ENCODE assay signal across 30 cellular contexts in the genomic region with DNA sequence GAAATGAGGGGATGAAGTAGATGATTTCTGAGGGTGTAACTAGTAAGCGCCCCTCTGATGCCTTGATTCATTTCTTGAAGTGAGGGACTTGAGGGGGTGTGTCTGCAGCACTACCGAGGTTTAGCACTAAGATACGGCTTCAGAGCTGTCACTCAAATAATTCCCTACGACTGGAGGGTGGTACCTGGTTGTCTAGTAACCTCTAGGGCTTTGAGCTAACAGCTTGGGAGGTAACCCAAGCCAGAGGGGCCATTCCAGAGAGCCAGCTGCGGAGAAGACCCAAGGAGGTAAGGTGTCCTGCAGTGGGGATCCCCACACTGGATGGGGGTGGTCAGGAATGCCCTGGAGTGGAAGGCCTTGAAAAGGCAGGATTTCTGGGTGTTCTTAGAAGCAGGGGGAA. TPM values are rescaled to one million over a fixed set of nuclear protein-coding genes. Genes with fewer than 3 reads are reported as not detected.
DNase-seq lines count a peak whose midpoint lies in the region; ATAC-seq, FAIRE-seq and TF ChIP-seq lines count a peak whose summit lies in the region.
"Had no signal": no experiment of that assay in that cellular context is flagged by ENCODE, and none has a peak within 500 bp of the region (broad histone marks: within the 10 kb centered on the region; RNA-seq: fewer than 3 reads in every experiment).

A gene (plus strand): TSS at position 252 of the 400 bp plus-strand sequence. CDS start 1,642 bp downstream, outside the sequence.

- 72 to 81% methylated on average over 5 of the region's 5 CpGs for WGBS in sigmoid colon, 2 donors

- H3K9me3 Mint-ChIP-seq in activated naive CD4-positive, alpha-beta T cell treated with anti-CD3 and anti-CD28 coated beads, Interleukin-2, amount 10 ng/mL, durations not matched to agents 7 days and 5 days, result no peaks in the 10 kb centered on the region
- no peaks in the 10 kb centered on the region for H3K9me3 Mint-ChIP-seq in activated naive CD4-positive, alpha-beta T cell treated with anti-CD3 and anti-CD28 coated beads for 36 hours
- H3K9me3 Mint-ChIP-seq in activated naive CD8-positive, alpha-beta T cell treated with anti-CD3 and anti-CD28 coated beads, Interleukin-2, amount 10 ng/mL, durations not matched to agents 7 days and 5 days, result no peaks in the 10 kb centered on the region
- H3K9me3 Mint-ChIP-seq: activated T-cell treated with anti-CD3 and anti-CD28 coated beads, Interleukin-2, amount 50 U/mL, for 24 hours; central memory CD8-positive, alpha-beta T cell; effector memory CD8-positive, alpha-beta T cell; immature natural killer cell; memory B cell had no signal

- H3K27me3 ChIP-seq in sigmoid colon (no peaks in the 10 kb centered on the region), left lung (no peaks in the 10 kb centered on the region)
- H3K27me3 ChIP-seq: body of pancreas, tibial artery had no signal

- CTCF ChIA-PET in activated naive CD4-positive, alpha-beta T cell treated with anti-CD3 and anti-CD28 coated beads, Interleukin-2, amount 10 ng/mL, durations not matched to agents 7 days and 5 days (lab: Charles Lee), result interaction anchor here (0.7 to 2.2 kb wide), 5 partner anchors 29 to 194 kb away, joined by 3 to 5 read pairs (median 4); no protein-coding TSS in a partner anchor
- CTCF ChIA-PET in activated naive CD4-positive, alpha-beta T cell treated with anti-CD3 and anti-CD28 coated beads for 36 hours (lab: Charles Lee), result interaction anchor here (0.8 to 3.5 kb wide), 7 partner anchors 23 to 193 kb away, joined by 3 to 24 read pairs (median 4); no protein-coding TSS in a partner anchor

- H3K4me3 ChIP-seq in sigmoid colon (no peak within 1 kb of the TSS), left lung (no peak within 1 kb of the TSS)
- H3K4me3 ChIP-seq: body of pancreas, tibial artery had no signal

- POLR2A ChIA-PET in activated naive CD8-positive, alpha-beta T cell treated with anti-CD3 and anti-CD28 coated beads, Interleukin-2, amount 10 ng/mL, durations not matched to agents 7 days and 5 days (lab: Charles Lee), result interaction anchor here (1.0 kb wide), 1 partner anchor 12 kb away, joined by 3 read pairs; a partner anchor contains a TSS

- no peaks in the 10 kb centered on the region for H3K36me3 Mint-ChIP-seq in activated naive CD4-positive, alpha-beta T cell treated with anti-CD3 and anti-CD28 coated beads, Interleukin-2, amount 10 ng/mL, durations not matched to agents 7 days and 5 days
- H3K36me3 Mint-ChIP-seq in activated naive CD4-positive, alpha-beta T cell treated with anti-CD3 and anti-CD28 coated beads for 36 hours (ENCODE audit: low read depth), result no peaks in the 10 kb centered on the region
- peaks cover 1% of the 10 kb centered on the region for H3K36me3 Mint-ChIP-seq in activated naive CD8-positive, alpha-beta T cell treated with anti-CD3 and anti-CD28 coated beads, Interleukin-2, amount 10 ng/mL, durations not matched to agents 7 days and 5 days
- H3K36me3 Mint-ChIP-seq: immature natural killer cell, memory B cell had no signal

- no peak within 1 kb of the TSS for H3K4me3 Mint-ChIP-seq in activated naive CD4-positive, alpha-beta T cell treated with anti-CD3 and anti-CD28 coated beads, Interleukin-2, amount 10 ng/mL, durations not matched to agents 7 days and 5 days
- H3K4me3 Mint-ChIP-seq in activated naive CD4-positive, alpha-beta T cell treated with anti-CD3 and anti-CD28 coated beads for 36 hours, result no peak within 1 kb of the TSS
- no peak within 1 kb of the TSS for H3K4me3 Mint-ChIP-seq in activated naive CD8-positive, alpha-beta T cell treated with anti-CD3 and anti-CD28 coated beads, Interleukin-2, amount 10 ng/mL, durations not matched to agents 7 days and 5 days
- H3K4me3 Mint-ChIP-seq: activated CD4-positive, alpha-beta T cell treated with anti-CD3 and anti-CD28 coated beads for 36 hours; activated T-cell treated with anti-CD3 and anti-CD28 coated beads, Interleukin-2, amount 50 U/mL, for 24 hours; immature natural killer cell; memory B cell had no signal

- TF ChIP-seq POLR2A in sigmoid colon (IDR thresholded peaks at IDR 0.05), result no peak
- TF ChIP-seq POLR2A in GM12892 (IDR thresholded peaks at IDR 0.05; ENCODE audit: low read depth, low read length), result no peak

- TF ChIP-seq EP300 in sigmoid colon (IDR thresholded peaks at IDR 0.05), result no peak

- peaks cover 18% of the 10 kb centered on the region for H3K27me3 Mint-ChIP-seq in activated naive CD4-positive, alpha-beta T cell treated with anti-CD3 and anti-CD28 coated beads, Interleukin-2, amount 10 ng/mL, durations not matched to agents 7 days and 5 days
- no peaks in the 10 kb centered on the region for H3K27me3 Mint-ChIP-seq in activated naive CD4-positive, alpha-beta T cell treated with anti-CD3 and anti-CD28 coated beads for 36 hours (ENCODE audit: low read depth)
- H3K27me3 Mint-ChIP-seq in activated naive CD8-positive, alpha-beta T cell treated with anti-CD3 and anti-CD28 coated beads, Interleukin-2, amount 10 ng/mL, durations not matched to agents 7 days and 5 days, result peaks cover under 1% of the 10 kb centered on the region
- H3K27me3 Mint-ChIP-seq: activated T-cell treated with anti-CD3 and anti-CD28 coated beads, Interleukin-2, amount 50 U/mL, for 24 hours had no signal

- H3K4me1 Mint-ChIP-seq in activated naive CD4-positive, alpha-beta T cell treated with anti-CD3 and anti-CD28 coated beads, Interleukin-2, amount 10 ng/mL, durations not matched to agents 7 days and 5 days, result peaks cover 21% of the 10 kb centered on the region
- peaks cover 26% of the 10 kb centered on the region for H3K4me1 Mint-ChIP-seq in activated naive CD4-positive, alpha-beta T cell treated with anti-CD3 and anti-CD28 coated beads for 36 hours (ENCODE audit: low read depth)
- peaks cover 23% of the 10 kb centered on the region for H3K4me1 Mint-ChIP-seq in activated naive CD8-positive, alpha-beta T cell treated with anti-CD3 and anti-CD28 coated beads, Interleukin-2, amount 10 ng/mL, durations not matched to agents 7 days and 5 days

- peak within 1 kb of the TSS; percentile 49 for H3K27ac Mint-ChIP-seq in activated naive CD4-positive, alpha-beta T cell treated with anti-CD3 and anti-CD28 coated beads, Interleukin-2, amount 10 ng/mL, durations not matched to agents 7 days and 5 days
- no peak within 1 kb of the TSS for H3K27ac Mint-ChIP-seq in activated naive CD4-positive, alpha-beta T cell treated with anti-CD3 and anti-CD28 coated beads for 36 hours
- no peak within 1 kb of the TSS for H3K27ac Mint-ChIP-seq in activated naive CD8-positive, alpha-beta T cell treated with anti-CD3 and anti-CD28 coated beads, Interleukin-2, amount 10 ng/mL, durations not matched to agents 7 days and 5 days
- H3K27ac Mint-ChIP-seq: memory B cell had no signal

- TF ChIP-seq CTCF in sigmoid colon (IDR thresholded peaks at IDR 0.05) (no peak), left lung (IDR thresholded peaks at IDR 0.05) (no peak)

- H3K27ac ChIP-seq in sigmoid colon, result no peak within 1 kb of the TSS
- H3K27ac ChIP-seq in left lung, result no peak within 1 kb of the TSS
- H3K27ac ChIP-seq: body of pancreas, tibial artery had no signal

- H3K9me3 ChIP-seq in sigmoid colon (no peaks in the 10 kb centered on the region), left lung (no peaks in the 10 kb centered on the region)
- H3K9me3 ChIP-seq: body of pancreas, tibial artery had no signal

- no peak for DNase-seq in activated naive CD4-positive, alpha-beta T cell treated with anti-CD3 and anti-CD28 coated beads, Interleukin-2, amount 10 ng/mL, durations not matched to agents 7 days and 5 days
- no peak for DNase-seq in activated naive CD4-positive, alpha-beta T cell treated with anti-CD3 and anti-CD28 coated beads for 36 hours
- DNase-seq in NCI-H2171 treated with DMSO at 0.1 percent for 48 hours (lab: John Stamatoyannopoulos, UW), result peak; percentile 99
- DNase-seq in activated naive CD8-positive, alpha-beta T cell treated with anti-CD3 and anti-CD28 coated beads, Interleukin-2, amount 10 ng/mL, durations not matched to agents 7 days and 5 days, result no peak
- DNase-seq in sigmoid colon, result peak; percentile 6
- DNase-seq in HTR-8/SVneo (ENCODE audit: insufficient read length, low spot score), result no peak
- DNase-seq in GM12892 (ENCODE audit: insufficient read length), result no peak
- no peak for DNase-seq in left lung
- DNase-seq: activated CD4-positive, alpha-beta T cell treated with anti-CD3 and anti-CD28 coated beads for 36 hours; activated T-cell treated with anti-CD3 and anti-CD28 coated beads, Interleukin-2, amount 50 U/mL, for 24 hours; body of pancreas; COR-L47; DMS79; effector memory CD8-positive, alpha-beta T cell; GDM1; immature natural killer cell; left cardiac atrium; NCI-H146; NCI-H748 treated with DMSO at 0.1 percent for 48 hours; right cardiac atrium; stimulated activated CD4-positive, alpha-beta T cell treated with anti-CD3 and anti-CD28 coated beads, Interleukin-12 subunit alpha, Interleukin-12 subunit beta, amount 100 ng/mL, for 4 hours; stimulated activated CD4-positive, alpha-beta T cell treated with anti-CD3 and anti-CD28 coated beads, Interleukin-4, amount 100 ng/mL, for 1 hour; tibial artery had no signal

- intact Hi-C loops in activated naive CD4-positive, alpha-beta T cell treated with anti-CD3 and anti-CD28 coated beads for 36 hours (cut with micrococcal nuclease), result no loop called here
- intact Hi-C loops in sigmoid colon (cut with DNase I), result no loop called here
- intact Hi-C loops in left lung (cut with DNase I), result no loop called here

- no peaks in the 10 kb centered on the region for H3K36me3 ChIP-seq in sigmoid colon
- H3K36me3 ChIP-seq in left lung, result no peaks in the 10 kb centered on the region
- H3K36me3 ChIP-seq: tibial artery had no signal

- H3K4me1 ChIP-seq in sigmoid colon (peaks cover 0 to 7% (median 0%) of the 10 kb centered on the region in 4 donors), left lung (peaks cover 0 to 7% of the 10 kb centered on the region in 2 donors)
- H3K4me1 ChIP-seq: body of pancreas, tibial artery had no signal

- FAIRE-seq in HTR-8/SVneo (lab: Jason Lieb, UNC) (no peak), GM12892 (lab: Jason Lieb, UNC) (no peak)

- no peak for ATAC-seq in activated naive CD8-positive, alpha-beta T cell treated with anti-CD3 and anti-CD28 coated beads, Interleukin-2, amount 10 ng/mL, durations not matched to agents 7 days and 5 days (ENCODE audit: low read depth)
- no peak for ATAC-seq in left lung
- ATAC-seq: activated CD4-positive, alpha-beta T cell treated with anti-CD3 and anti-CD28 coated beads for 36 hours; body of pancreas; effector memory CD8-positive, alpha-beta T cell; left cardiac atrium; right cardiac atrium had no signal

RNA-seq across cellular contexts. Expression of the gene that starts here (rescaled TPM):
- total RNA-seq in activated naive CD4-positive, alpha-beta T cell treated with anti-CD3 and anti-CD28 coated beads for 36 hours, result 1 to 10 TPM; 3.1 to 3.9 TPM
- total RNA-seq in activated naive CD8-positive, alpha-beta T cell treated with anti-CD3 and anti-CD28 coated beads, Interleukin-2, amount 10 ng/mL, durations not matched to agents 7 days and 5 days, result 10 to 100 TPM; 22.7 to 24.1 TPM
- total RNA-seq in sigmoid colon (not detected), left lung (not detected)
- polyA plus RNA-seq in sigmoid colon, result 1 to 10 TPM in 1 of 3 donors, not detected in 2; 2.6 TPM
- 0.68 TPM for polyA plus RNA-seq in GM12892 (2012; ENCODE audit: missing spikeins)
- total RNA-seq: body of pancreas, epithelial cell of proximal tubule, glomerular endothelial cell, left cardiac atrium, LHCN-M2, right cardiac atrium, RPMI7951 had no signal
- polyA plus RNA-seq: BJ, right cardiac atrium had no signal

Comparison
In these comparisons a context has a peak if more than half of its experiments do, and no peak if none do; other contexts are left out.
1. RNA of the gene that starts here (total RNA-seq): 22.7 to 24.1 TPM in activated naive CD8-positive, alpha-beta T cell treated with anti-CD3 and anti-CD28 coated beads, Interleukin-2, amount 10 ng/mL, durations not matched to agents 7 days and 5 days; 3.1 to 3.9 TPM in activated naive CD4-positive, alpha-beta T cell treated with anti-CD3 and anti-CD28 coated beads for 36 hours, not detected in left lung and not detected in sigmoid colon; every median in the first group is over 4 times any median in the second.
2. DNase-seq: peak in NCI-H2171 treated with DMSO at 0.1 percent for 48 hours (single experiment) and sigmoid colon (single experiment); none in activated naive CD4-positive, alpha-beta T cell treated with anti-CD3 and anti-CD28 coated beads, Interleukin-2, amount 10 ng/mL, durations not matched to agents 7 days and 5 days (single experiment), activated naive CD4-positive, alpha-beta T cell treated with anti-CD3 and anti-CD28 coated beads for 36 hours (single experiment), activated naive CD8-positive, alpha-beta T cell treated with anti-CD3 and anti-CD28 coated beads, Interleukin-2, amount 10 ng/mL, durations not matched to agents 7 days and 5 days (single experiment), HTR-8/SVneo (single experiment), GM12892 (single experiment) and left lung (0 of 2).